8 cellular contexts compared by ENCODE assay signal in the genomic region with DNA sequence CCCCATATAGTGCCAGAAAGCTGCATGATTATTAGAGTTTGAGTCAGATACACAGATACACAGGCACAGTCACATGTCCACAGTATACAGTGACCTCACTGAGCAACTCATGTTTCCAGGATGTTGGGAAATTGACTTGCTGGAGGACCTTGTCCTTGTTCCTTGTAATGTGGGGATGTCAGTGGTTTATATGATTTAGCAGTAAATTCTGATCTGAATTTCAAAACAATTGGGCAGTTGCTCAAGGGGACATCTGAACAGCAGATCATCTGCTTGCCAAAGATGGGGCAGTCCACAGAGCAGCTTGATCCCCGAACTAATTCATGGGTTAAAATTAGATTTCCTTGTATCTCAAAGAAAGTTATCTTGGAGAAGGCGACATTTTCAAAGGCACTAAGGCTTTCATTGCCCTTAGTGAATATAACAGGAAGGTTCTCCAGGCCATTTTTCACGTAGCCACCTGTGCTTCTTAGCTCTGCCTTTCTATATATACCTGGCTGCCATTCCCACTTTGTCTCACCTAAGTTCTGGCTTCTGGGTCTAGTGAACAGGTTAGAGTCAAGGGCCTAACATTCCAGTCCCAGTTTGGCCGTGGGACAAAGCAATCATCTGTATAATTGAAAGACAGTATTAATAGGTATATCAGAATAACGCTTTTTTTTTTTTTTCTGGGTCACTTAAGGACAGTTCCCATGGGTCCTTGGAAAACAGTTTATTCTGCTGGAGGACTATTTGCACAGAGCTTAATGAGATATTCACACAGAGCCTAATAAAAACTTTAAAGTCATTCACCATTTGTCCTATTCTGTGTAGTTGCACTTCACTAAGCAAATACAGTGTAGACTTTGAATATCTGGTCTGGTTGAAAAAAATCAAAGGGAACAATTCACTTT.
DNase-seq lines count a peak whose midpoint lies in the region; ATAC-seq and TF ChIP-seq lines count a peak whose summit lies in the region.

No MANE protein-coding gene starts in this region.

- peak in 1 of 2 donors; percentile 18 for ATAC-seq in CD4-positive, CD25-positive, alpha-beta regulatory T cell (ENCODE audit: low read depth in 2 of 2)
- ATAC-seq in HG03457 (IDR thresholded peaks at IDR 0.05; ENCODE audit: unreplicated experiment) (no peak), HG03097 (IDR thresholded peaks at IDR 0.05; ENCODE audit: low FRiP score, unreplicated experiment) (no peak)

- H3K27me3 ChIP-seq in CD4-positive, CD25-positive, alpha-beta regulatory T cell (ENCODE audit: control insufficient read depth, insufficient read depth, low read length) = no peaks in the 10 kb centered on the region
- H3K27me3 ChIP-seq in neutrophil = no peaks in the 10 kb centered on the region

- H3K4me1 Mint-ChIP-seq in CD4-positive, CD25-positive, alpha-beta regulatory T cell = peaks cover 0 to 6% (median 0%) of the 10 kb centered on the region in 4 donors

- no peak for DNase-seq in CD4-positive, CD25-positive, alpha-beta regulatory T cell
- DNase-seq in NCI-H1417 treated with DMSO at 0.1 percent for 48 hours (lab: John Stamatoyannopoulos, UW) (peak; percentile 8), dermis blood vessel endothelial cell (peak; percentile 79)
- no peak for DNase-seq in stimulated activated naive CD4-positive, alpha-beta T cell (lab: John Stamatoyannopoulos, UW)
- no peak for DNase-seq in activated CD8-positive, alpha-beta memory T cell treated with anti-CD3 and anti-CD28 coated beads for 24 hours

- H3K4me3 Mint-ChIP-seq in CD4-positive, CD25-positive, alpha-beta regulatory T cell = no peak overlapping the region

- H3K36me3 Mint-ChIP-seq in CD4-positive, CD25-positive, alpha-beta regulatory T cell = no peaks in the 10 kb centered on the region

- H3K27ac Mint-ChIP-seq in CD4-positive, CD25-positive, alpha-beta regulatory T cell = peak overlapping the region in 2 of 3 donors; percentile 2 to 62

- no peak overlapping the region for H3K4me3 ChIP-seq in CD4-positive, CD25-positive, alpha-beta regulatory T cell (ENCODE audit: low read depth, low read length)
- no peak overlapping the region for H3K4me3 ChIP-seq in neutrophil (ENCODE audit: low read depth in 1 of 2, low read length in 1 of 2)

- H3K9me3 Mint-ChIP-seq in CD4-positive, CD25-positive, alpha-beta regulatory T cell = no peaks in the 10 kb centered on the region

- H3K27me3 Mint-ChIP-seq in CD4-positive, CD25-positive, alpha-beta regulatory T cell = no peaks in the 10 kb centered on the region

- no peaks in the 10 kb centered on the region for H3K9me3 ChIP-seq in CD4-positive, CD25-positive, alpha-beta regulatory T cell (ENCODE audit: control insufficient read depth in 2 of 2, low read length in 2 of 2)
- H3K9me3 ChIP-seq in neutrophil = no peaks in the 10 kb centered on the region

- H3K4me1 ChIP-seq in CD4-positive, CD25-positive, alpha-beta regulatory T cell (ENCODE audit: control insufficient read depth, insufficient read depth, low read length, poor library complexity, severe bottlenecking) = no peaks in the 10 kb centered on the region
- peaks cover 10 to 11% of the 10 kb centered on the region in 2 experiments for H3K4me1 ChIP-seq in neutrophil (ENCODE audit: control insufficient read depth in 1 of 2, insufficient read depth in 1 of 2, low read depth in 1 of 2, low read length in 1 of 2)

- no peaks in the 10 kb centered on the region for H3K36me3 ChIP-seq in CD4-positive, CD25-positive, alpha-beta regulatory T cell (ENCODE audit: control insufficient read depth, insufficient read depth, low read length)
- no peaks in the 10 kb centered on the region for H3K36me3 ChIP-seq in neutrophil

- H3K27ac ChIP-seq in CD4-positive, CD25-positive, alpha-beta regulatory T cell (ENCODE audit: insufficient read depth, low read length, poor library complexity, severe bottlenecking) = no peak overlapping the region
- H3K27ac ChIP-seq in neutrophil = peak overlapping the region; percentile 54

- no peak for TF ChIP-seq CTCF in neutrophil (IDR thresholded peaks at IDR 0.05)

Comparison
In these comparisons a context has a peak if more than half of its experiments do, and no peak if none do; other contexts are left out.
1. DNase-seq: peak in NCI-H1417 treated with DMSO at 0.1 percent for 48 hours (single experiment) and dermis blood vessel endothelial cell (single experiment); none in CD4-positive, CD25-positive, alpha-beta regulatory T cell (0 of 3), stimulated activated naive CD4-positive, alpha-beta T cell (0 of 6) and activated CD8-positive, alpha-beta memory T cell treated with anti-CD3 and anti-CD28 coated beads for 24 hours (single experiment).